Comparison of ENCODE assay signal across 29 cellular contexts in the genomic region with DNA sequence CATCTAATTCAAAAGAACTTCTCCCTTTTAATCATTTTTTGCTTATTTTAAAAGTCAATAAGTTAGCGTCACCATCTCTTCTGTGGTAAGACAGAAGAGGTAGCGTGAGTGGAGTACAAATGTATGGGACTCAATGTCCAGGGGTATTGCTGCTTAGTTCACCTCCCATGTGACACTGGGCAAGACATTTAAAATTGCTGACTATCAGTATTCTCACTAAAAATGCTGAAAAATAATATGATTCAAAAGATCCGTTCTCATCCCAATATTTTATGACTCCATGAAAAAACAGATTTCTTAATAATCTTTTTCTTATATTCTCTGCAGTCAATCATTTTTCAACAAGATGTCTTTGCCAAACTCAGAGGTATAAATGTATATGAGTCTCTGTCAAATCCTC.
"Had no signal": no experiment of that assay in that cellular context is flagged by ENCODE, and none has a peak within 500 bp of the region (broad histone marks: within the 10 kb centered on the region; RNA-seq: fewer than 3 reads in every experiment).

No MANE protein-coding gene starts in this region.

- H3K4me3 Mint-ChIP-seq: dendritic cell treated with granulocyte-macrophage colony-stimulating factor and Interleukin-4, amounts not matched to agents 40 ng/mL and 50 ng/mL, for 4 days; effector memory CD8-positive, alpha-beta T cell; endodermal cell had no signal

- H3K9me3 ChIP-seq: colonic mucosa, esophagus muscularis mucosa, esophagus squamous epithelium, gastrocnemius medialis, gastroesophageal sphincter, heart left ventricle, heart right ventricle had no signal

- H3K27ac Mint-ChIP-seq: dendritic cell treated with granulocyte-macrophage colony-stimulating factor and Interleukin-4, amounts not matched to agents 40 ng/mL and 50 ng/mL, for 4 days; effector memory CD8-positive, alpha-beta T cell; endodermal cell had no signal

- ATAC-seq: effector memory CD8-positive, alpha-beta T cell; esophagus mucosa; foreskin keratinocyte; gastrocnemius medialis; gastroesophageal sphincter; heart left ventricle; heart right ventricle had no signal

- H3K9me3 Mint-ChIP-seq: dendritic cell treated with granulocyte-macrophage colony-stimulating factor and Interleukin-4, amounts not matched to agents 40 ng/mL and 50 ng/mL, for 4 days; endodermal cell had no signal

- H3K4me1 ChIP-seq: colonic mucosa, esophagus muscularis mucosa, esophagus squamous epithelium, gastrocnemius medialis, gastroesophageal sphincter, heart left ventricle, heart right ventricle had no signal

- DNase-seq: colonic mucosa; cortex of kidney; dermis blood vessel endothelial cell; dorsolateral prefrontal cortex; effector CD4-positive, alpha-beta T cell; effector CD8-positive, alpha-beta T cell; effector memory CD4-positive, alpha-beta T cell; effector memory CD8-positive, alpha-beta T cell; endodermal cell; erythroblast; esophagus squamous epithelium; foreskin fibroblast; foreskin keratinocyte; foreskin melanocyte; gastrocnemius medialis; glutamatergic neuron; head of caudate nucleus; heart left ventricle; heart right ventricle had no signal

- H3K27me3 Mint-ChIP-seq: dendritic cell treated with granulocyte-macrophage colony-stimulating factor and Interleukin-4, amounts not matched to agents 40 ng/mL and 50 ng/mL, for 4 days; effector memory CD8-positive, alpha-beta T cell had no signal

- H3K27me3 ChIP-seq: colonic mucosa, dorsolateral prefrontal cortex, esophagus muscularis mucosa, esophagus squamous epithelium, foreskin keratinocyte, gastrocnemius medialis, gastroesophageal sphincter, heart left ventricle, heart right ventricle had no signal

- H3K27ac ChIP-seq: colonic mucosa, coronary artery, dorsolateral prefrontal cortex, epithelial cell of prostate, esophagus muscularis mucosa, esophagus squamous epithelium, foreskin keratinocyte, gastrocnemius medialis, gastroesophageal sphincter, heart left ventricle, heart right ventricle had no signal

- H3K4me3 ChIP-seq: colonic mucosa, coronary artery, dorsolateral prefrontal cortex, esophagus muscularis mucosa, esophagus squamous epithelium, gastrocnemius medialis, gastroesophageal sphincter, heart left ventricle, heart right ventricle had no signal

- FAIRE-seq: colon, endometrium, endothelial cell of umbilical vein, frontal cortex had no signal

- H3K36me3 ChIP-seq: colonic mucosa, esophagus muscularis mucosa, esophagus squamous epithelium, gastrocnemius medialis, gastroesophageal sphincter, heart left ventricle, heart right ventricle had no signal
